In genomic region chr19:51628153-51628939, GRCh38 we compare ENCODE assay signal across 19 cellular contexts. TPM values are rescaled to one million over a fixed set of nuclear protein-coding genes. Genes with fewer than 3 reads are reported as not detected.
DNase-seq lines count a peak whose midpoint lies in the region; FAIRE-seq and TF ChIP-seq lines count a peak whose summit lies in the region.
"Had no signal": no experiment of that assay in that cellular context is flagged by ENCODE, and none has a peak within 500 bp of the region (broad histone marks: within the 10 kb centered on the region; RNA-seq: fewer than 3 reads in every experiment).

No MANE protein-coding gene starts in this region.

- H3K4ac ChIP-seq in neuronal stem cell (ENCODE audit: low read length) = no peak overlapping the region

- intact Hi-C loops in CD14-positive monocyte (cut with micrococcal nuclease) = no loop called here
- intact Hi-C loops in dendritic cell treated with granulocyte-macrophage colony-stimulating factor and Interleukin-4, amounts not matched to agents 40 ng/mL and 50 ng/mL, for 4 days (cut with micrococcal nuclease) = no loop called here

- no peak overlapping the region for H2AFZ ChIP-seq in neuronal stem cell (ENCODE audit: low read length)

- H3K14ac ChIP-seq in neuronal stem cell (ENCODE audit: low read length) = no peak overlapping the region

- H4K8ac ChIP-seq in neuronal stem cell (ENCODE audit: low read depth, low read length) = peak overlapping the region; percentile 83

- H2BK12ac ChIP-seq in neuronal stem cell (ENCODE audit: low read length) = no peak overlapping the region

- H3K9me3 Mint-ChIP-seq in CD14-positive monocyte (peaks cover 0 to 2% (median 0%) of the 10 kb centered on the region in 7 donors), chondrocyte (ENCODE audit: low read depth) (peaks cover 6% of the 10 kb centered on the region)
- H3K9me3 Mint-ChIP-seq in dendritic cell treated with granulocyte-macrophage colony-stimulating factor and Interleukin-4, amounts not matched to agents 40 ng/mL and 50 ng/mL, for 4 days = no peaks in the 10 kb centered on the region
- H3K9me3 Mint-ChIP-seq: HFFc6 had no signal

- H3K9ac ChIP-seq in neuronal stem cell (ENCODE audit: low read depth, low read length, poor library complexity) = no peak overlapping the region

- H3K4me2 ChIP-seq in neuronal stem cell (ENCODE audit: insufficient read depth, low read length, poor library complexity, severe bottlenecking) = no peak overlapping the region

- no peak overlapping the region for H3K27ac ChIP-seq in neuronal stem cell (replicated peaks; ENCODE audit: low read length)

- no peak overlapping the region for H2BK120ac ChIP-seq in neuronal stem cell (ENCODE audit: low read depth, low read length)

- H3K27ac Mint-ChIP-seq in CD14-positive monocyte (peak overlapping the region in 5 of 7 donors; percentile 70 to 85 (median 73)), chondrocyte (ENCODE audit: unreplicated experiment) (no peak overlapping the region)
- H3K27ac Mint-ChIP-seq in dendritic cell treated with granulocyte-macrophage colony-stimulating factor and Interleukin-4, amounts not matched to agents 40 ng/mL and 50 ng/mL, for 4 days = no peak overlapping the region
- H3K27ac Mint-ChIP-seq: CD4-positive, alpha-beta memory T cell; HFFc6 had no signal

- H3K4me3 ChIP-seq in neuronal stem cell (ENCODE audit: low read length in 2 of 2) = peak overlapping the region in 1 of 2 donors; percentile 67

- peaks cover 47 to 59% of the 10 kb centered on the region in 2 donors for H3K36me3 Mint-ChIP-seq in CD14-positive monocyte
- H3K36me3 Mint-ChIP-seq in dendritic cell treated with granulocyte-macrophage colony-stimulating factor and Interleukin-4, amounts not matched to agents 40 ng/mL and 50 ng/mL, for 4 days (ENCODE audit: low read depth) = peaks cover 52% of the 10 kb centered on the region
- no peaks in the 10 kb centered on the region for H3K36me3 Mint-ChIP-seq in chondrocyte (ENCODE audit: low read depth)
- H3K36me3 Mint-ChIP-seq: CD4-positive, alpha-beta memory T cell had no signal

- FAIRE-seq in HTR-8/SVneo (lab: Jason Lieb, UNC) = peak; percentile 95
- FAIRE-seq: G401.6 had no signal

- H2BK5ac ChIP-seq in neuronal stem cell (ENCODE audit: low read length) = no peak overlapping the region

- no peak overlapping the region for H3K18ac ChIP-seq in neuronal stem cell (ENCODE audit: low read length)

- H3K27me3 Mint-ChIP-seq in CD14-positive monocyte (ENCODE audit: low read depth in 3 of 3) = peaks cover 0 to 4% (median 0%) of the 10 kb centered on the region in 3 donors
- H3K27me3 Mint-ChIP-seq in dendritic cell treated with granulocyte-macrophage colony-stimulating factor and Interleukin-4, amounts not matched to agents 40 ng/mL and 50 ng/mL, for 4 days = peaks cover 4% of the 10 kb centered on the region
- H3K27me3 Mint-ChIP-seq in chondrocyte (ENCODE audit: low read depth) = peaks cover 14% of the 10 kb centered on the region

- H3K79me1 ChIP-seq in neuronal stem cell (ENCODE audit: low read depth, low read length) = peaks cover 3% of the 10 kb centered on the region

- H3K23ac ChIP-seq in neuronal stem cell (ENCODE audit: low read depth, low read length, poor library complexity) = peak overlapping the region; percentile 14

- H3K4me1 Mint-ChIP-seq in CD14-positive monocyte (peaks cover 53% of the 10 kb centered on the region), chondrocyte (ENCODE audit: low read depth) (no peaks in the 10 kb centered on the region)
- H3K4me1 Mint-ChIP-seq in dendritic cell treated with granulocyte-macrophage colony-stimulating factor and Interleukin-4, amounts not matched to agents 40 ng/mL and 50 ng/mL, for 4 days (ENCODE audit: low read depth) = peaks cover 50% of the 10 kb centered on the region
- H3K4me1 Mint-ChIP-seq: CD4-positive, alpha-beta memory T cell had no signal

- DNase-seq in CD14-positive monocyte (ENCODE audit: low spot score) = no peak
- DNase-seq in HTR-8/SVneo (ENCODE audit: insufficient read length, low spot score) = no peak
- DNase-seq in neuronal stem cell (ENCODE audit: low spot score) = no peak
- DNase-seq in chondrocyte (ENCODE audit: low spot score) = no peak
- DNase-seq in NCI-H1105 (lab: John Stamatoyannopoulos, UW) = no peak
- no peak for DNase-seq in glomerular visceral epithelial cell (ENCODE audit: extremely low spot score)
- DNase-seq in germinal center (ENCODE audit: low spot score) = no peak
- DNase-seq: AML-193; CD4-positive, alpha-beta memory T cell; DMS79; GOT3; HFFc6; NCI-H1048; NCI-H1694; NCI-H748 treated with DMSO at 0.1 percent for 48 hours; PC-3 had no signal

- H4K91ac ChIP-seq in neuronal stem cell (ENCODE audit: low read depth, low read length, poor library complexity) = no peak overlapping the region

- TF ChIP-seq CTCF in CD14-positive monocyte (IDR thresholded peaks at IDR 0.05) = no peak
- TF ChIP-seq CTCF in chondrocyte (IDR thresholded peaks at IDR 0.05) = no peak

- H3K27me3 ChIP-seq in neuronal stem cell (ENCODE audit: control insufficient read depth in 3 of 3, insufficient read depth in 3 of 3, low read depth in 1 of 3, low read length in 3 of 3) = peaks cover 0 to 34% (median 2%) of the 10 kb centered on the region in 3 experiments

- H2BK15ac ChIP-seq in neuronal stem cell (ENCODE audit: low read length) = no peak overlapping the region

- no peaks in the 10 kb centered on the region for H3K36me3 ChIP-seq in neuronal stem cell (replicated peaks in 1 of 2; ENCODE audit: control insufficient read depth in 2 of 2, insufficient read depth in 2 of 2, low read length in 2 of 2)

- H3K4me3 Mint-ChIP-seq in CD14-positive monocyte = peak overlapping the region; percentile 50 to 83
- H3K4me3 Mint-ChIP-seq in dendritic cell treated with granulocyte-macrophage colony-stimulating factor and Interleukin-4, amounts not matched to agents 40 ng/mL and 50 ng/mL, for 4 days = peak overlapping the region; percentile 30
- H3K4me3 Mint-ChIP-seq in chondrocyte (ENCODE audit: unreplicated experiment) = no peak overlapping the region
- H3K4me3 Mint-ChIP-seq: HFFc6 had no signal

- no CpG with 5 or more reads among the region's 14 CpGs for WGBS in neuronal stem cell (ENCODE audit: extremely low coverage in 2 of 2, insufficient read length in 2 of 2, insufficient replicate concordance in 1 of 2), 2 donors

- peaks cover 0 to 31% of the 10 kb centered on the region in 2 donors for H3K9me3 ChIP-seq in neuronal stem cell (replicated peaks in 1 of 2; ENCODE audit: control insufficient read depth in 2 of 2, insufficient read depth in 1 of 2, low read depth in 1 of 2, low read length in 2 of 2)

- H3K4me1 ChIP-seq in neuronal stem cell (ENCODE audit: control insufficient read depth in 2 of 2, insufficient read depth in 1 of 2, low read depth in 1 of 2, low read length in 2 of 2) = no peaks in the 10 kb centered on the region

- H2AK5ac ChIP-seq in neuronal stem cell (ENCODE audit: low read depth, low read length) = no peak overlapping the region

RNA-seq across cellular contexts. Expression of gene SIGLEC5, which starts 1.9 kb away (rescaled TPM):
- 10 to 100 TPM; 10.2 to 12.6 TPM for polyA plus RNA-seq in CD14-positive monocyte
- polyA plus RNA-seq in neuronal stem cell (2013, experiment 1 of 2) = not detected
- polyA plus RNA-seq in neuronal stem cell (2013, experiment 2 of 2) = not detected
- total RNA-seq in chondrocyte = not detected in 3 replicates
- total RNA-seq: CD4-positive, alpha-beta memory T cell; HFFc6; LHCN-M2; PC-3 had no signal
- polyA plus RNA-seq: CD4-positive, alpha-beta memory T cell had no signal

RNA-seq across cellular contexts. Expression of gene SIGLEC14, which starts 18.3 kb away (rescaled TPM):
- polyA plus RNA-seq in CD14-positive monocyte = 100 to 1,000 TPM in 1 of 2 donors, 10 to 100 TPM in 1; 63.5 to 129 TPM
- polyA plus RNA-seq in neuronal stem cell (2013, experiment 1 of 2) = 0.01 TPM
- polyA plus RNA-seq in neuronal stem cell (2013, experiment 2 of 2) = not detected
- not detected in 3 replicates for total RNA-seq in chondrocyte
- total RNA-seq: HFFc6, LHCN-M2, PC-3 had no signal

RNA-seq across cellular contexts. Expression of gene ZNF175, which starts 57.3 kb away (rescaled TPM):
- under 1 TPM; 0.39 to 0.82 TPM for polyA plus RNA-seq in CD14-positive monocyte
- 4.0 TPM for polyA plus RNA-seq in neuronal stem cell (2013, experiment 1 of 2)
- 4.4 TPM for polyA plus RNA-seq in neuronal stem cell (2013, experiment 2 of 2)
- 6.3 to 14.3 TPM (median 8.9 TPM) in 3 replicates for total RNA-seq in chondrocyte

Comparison
In these comparisons a context has a peak if more than half of its experiments do, and no peak if none do; other contexts are left out.
1. H3K27ac Mint-ChIP-seq: peak in CD14-positive monocyte (5 of 7); none in dendritic cell treated with granulocyte-macrophage colony-stimulating factor and Interleukin-4, amounts not matched to agents 40 ng/mL and 50 ng/mL, for 4 days (single experiment) and chondrocyte (single experiment).